In the genomic region with DNA sequence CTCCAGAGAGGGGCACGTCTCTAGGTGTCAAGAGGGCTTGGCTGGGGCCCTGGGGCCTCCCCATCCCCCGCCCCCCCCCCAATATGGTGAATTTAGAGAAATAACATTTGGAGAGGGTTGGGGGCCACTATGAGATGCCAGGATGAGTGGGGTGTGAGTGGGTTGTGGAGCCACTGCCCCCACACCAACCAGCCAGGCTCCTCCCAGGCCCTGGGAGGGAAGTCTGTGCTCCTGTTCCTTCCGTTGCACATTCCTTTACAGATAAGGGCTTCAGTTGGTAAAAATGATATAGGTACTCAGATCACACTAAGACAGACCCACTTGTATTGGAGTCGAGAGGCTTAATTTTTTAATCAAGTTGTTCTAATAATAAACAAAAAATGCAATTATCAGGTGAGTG, we compare ENCODE assay signal across 1 cellular context.
A peak's percentile ranks its signal among the peaks of the same experiment; 100 is the strongest.
TF ChIP-seq lines count a peak whose summit lies in the region.

No MANE protein-coding gene starts in this region.

TF ChIP-seq in endothelial cell of umbilical vein, 7 proteins besides CTCF, POLR2A, EP300 and RAD21:
- TF ChIP-seq GATA2 (IDR thresholded peaks at IDR 0.05; ENCODE audit: insufficient read depth, insufficient read length, low read depth, low read length) (peak; percentile 62), POLR2AphosphoS5 (IDR thresholded peaks at IDR 0.05; ENCODE audit: insufficient read depth, low read depth, low read length) (no peak), FOS (IDR thresholded peaks at IDR 0.05; ENCODE audit: borderline replicate concordance, insufficient read depth, low read length) (no peak), JUN (IDR thresholded peaks at IDR 0.05; ENCODE audit: borderline replicate concordance, insufficient read depth, insufficient read length, low read depth) (no peak), MYC (IDR thresholded peaks at IDR 0.05; ENCODE audit: low read depth, low read length) (no peak)
- TF ChIP-seq, protein P1, sequence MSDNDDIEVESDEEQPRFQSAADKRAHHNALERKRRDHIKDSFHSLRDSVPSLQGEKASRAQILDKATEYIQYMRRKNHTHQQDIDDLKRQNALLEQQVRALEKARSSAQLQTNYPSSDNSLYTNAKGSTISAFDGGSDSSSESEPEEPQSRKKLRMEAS (IDR thresholded peaks at IDR 0.05; ENCODE audit: insufficient read depth, insufficient read length): no peak
